Comparison of ENCODE assay signal across 1 cellular context in the genomic region with DNA sequence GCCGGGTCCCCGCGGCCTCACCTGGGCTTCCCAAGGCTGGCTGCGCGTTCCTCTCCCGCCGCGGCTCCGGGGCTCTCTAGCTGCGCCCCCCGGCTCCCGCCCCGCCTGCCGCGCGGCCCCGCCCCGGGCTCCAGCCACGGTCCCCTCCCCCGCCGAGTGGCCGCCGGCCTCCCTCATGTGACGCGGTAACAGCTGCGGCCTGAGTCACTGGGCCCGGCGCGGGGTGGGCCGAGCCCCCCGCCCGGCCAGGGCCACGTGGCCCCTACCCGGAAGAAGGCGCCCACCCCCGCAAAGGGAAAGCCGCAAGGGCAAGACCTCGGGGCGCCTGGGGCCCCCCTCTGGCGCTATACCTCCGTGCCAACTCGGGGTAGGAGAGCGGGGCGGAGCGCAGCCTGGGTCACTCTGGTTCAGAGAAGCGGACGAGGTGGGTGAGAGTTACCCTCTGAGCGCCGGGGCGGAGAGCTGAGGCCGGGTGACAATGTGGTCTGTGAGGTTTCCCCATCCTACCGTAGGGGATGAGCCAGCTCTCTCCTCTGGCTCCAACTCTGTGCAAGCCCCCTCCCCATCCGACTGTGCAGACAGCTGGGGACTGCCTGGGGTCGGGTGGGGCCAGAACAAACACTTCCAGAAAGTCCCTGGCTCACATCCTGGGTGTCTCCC.
TF ChIP-seq lines count a peak whose summit lies in the region.

A gene with protein sequence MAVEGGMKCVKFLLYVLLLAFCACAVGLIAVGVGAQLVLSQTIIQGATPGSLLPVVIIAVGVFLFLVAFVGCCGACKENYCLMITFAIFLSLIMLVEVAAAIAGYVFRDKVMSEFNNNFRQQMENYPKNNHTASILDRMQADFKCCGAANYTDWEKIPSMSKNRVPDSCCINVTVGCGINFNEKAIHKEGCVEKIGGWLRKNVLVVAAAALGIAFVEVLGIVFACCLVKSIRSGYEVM (minus strand): TSS at position 78 of the 660 bp plus-strand sequence. CDS start 668 bp downstream, outside the sequence.

TF ChIP-seq in HepG2, 621 proteins besides CTCF, POLR2A, EP300 and RAD21 (continued from another document and continues in another):
- TF ChIP-seq, protein P1, sequence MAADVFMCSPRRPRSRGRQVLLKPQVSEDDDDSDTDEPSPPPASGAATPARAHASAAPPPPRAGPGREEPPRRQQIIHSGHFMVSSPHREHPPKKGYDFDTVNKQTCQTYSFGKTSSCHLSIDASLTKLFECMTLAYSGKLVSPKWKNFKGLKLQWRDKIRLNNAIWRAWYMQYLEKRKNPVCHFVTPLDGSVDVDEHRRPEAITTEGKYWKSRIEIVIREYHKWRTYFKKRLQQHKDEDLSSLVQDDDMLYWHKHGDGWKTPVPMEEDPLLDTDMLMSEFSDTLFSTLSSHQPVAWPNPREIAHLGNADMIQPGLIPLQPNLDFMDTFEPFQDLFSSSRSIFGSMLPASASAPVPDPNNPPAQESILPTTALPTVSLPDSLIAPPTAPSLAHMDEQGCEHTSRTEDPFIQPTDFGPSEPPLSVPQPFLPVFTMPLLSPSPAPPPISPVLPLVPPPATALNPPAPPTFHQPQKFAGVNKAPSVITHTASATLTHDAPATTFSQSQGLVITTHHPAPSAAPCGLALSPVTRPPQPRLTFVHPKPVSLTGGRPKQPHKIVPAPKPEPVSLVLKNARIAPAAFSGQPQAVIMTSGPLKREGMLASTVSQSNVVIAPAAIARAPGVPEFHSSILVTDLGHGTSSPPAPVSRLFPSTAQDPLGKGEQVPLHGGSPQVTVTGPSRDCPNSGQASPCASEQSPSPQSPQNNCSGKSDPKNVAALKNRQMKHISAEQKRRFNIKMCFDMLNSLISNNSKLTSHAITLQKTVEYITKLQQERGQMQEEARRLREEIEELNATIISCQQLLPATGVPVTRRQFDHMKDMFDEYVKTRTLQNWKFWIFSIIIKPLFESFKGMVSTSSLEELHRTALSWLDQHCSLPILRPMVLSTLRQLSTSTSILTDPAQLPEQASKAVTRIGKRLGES (CRISPR knock-in tag; IDR thresholded peaks at IDR 0.05; ENCODE audit: borderline replicate concordance) = no peak
- TF ChIP-seq CCDC6 (CRISPR knock-in tag; IDR thresholded peaks at IDR 0.05) (peak; percentile 62; the same call in 1 of the 2 replicates), ZBTB8A (CRISPR knock-in tag; IDR thresholded peaks at IDR 0.05; ENCODE audit: borderline replicate concordance, low read depth) (no peak), TARDBP (CRISPR knock-in tag; IDR thresholded peaks at IDR 0.05) (no peak; the same call in 1 of the 2 replicates), ZNF558 (CRISPR knock-in tag; IDR thresholded peaks at IDR 0.05; ENCODE audit: borderline replicate concordance) (no peak), TEAD2 (CRISPR knock-in tag; IDR thresholded peaks at IDR 0.05) (no peak), DNMT1 (CRISPR knock-in tag; IDR thresholded peaks at IDR 0.05) (no peak; the same call in 1 of the 2 replicates), ARID2 (CRISPR knock-in tag; IDR thresholded peaks at IDR 0.05; ENCODE audit: borderline replicate concordance) (no peak), TCF7 (IDR thresholded peaks at IDR 0.05; ENCODE audit: low read depth) (no peak), ZNF563 (CRISPR knock-in tag; IDR thresholded peaks at IDR 0.05) (peak; percentile 73), ISX (CRISPR knock-in tag; conservative IDR thresholded peaks at IDR 0.05) (no peak), CAMTA2 (CRISPR knock-in tag; IDR thresholded peaks at IDR 0.05; ENCODE audit: borderline replicate concordance) (no peak), ATF1 (CRISPR knock-in tag; IDR thresholded peaks at IDR 0.05) (no peak), ZNF75D (CRISPR knock-in tag; IDR thresholded peaks at IDR 0.05; ENCODE audit: borderline replicate concordance) (no peak; the same call in 1 of the 2 replicates)
- TF ChIP-seq, protein P2, sequence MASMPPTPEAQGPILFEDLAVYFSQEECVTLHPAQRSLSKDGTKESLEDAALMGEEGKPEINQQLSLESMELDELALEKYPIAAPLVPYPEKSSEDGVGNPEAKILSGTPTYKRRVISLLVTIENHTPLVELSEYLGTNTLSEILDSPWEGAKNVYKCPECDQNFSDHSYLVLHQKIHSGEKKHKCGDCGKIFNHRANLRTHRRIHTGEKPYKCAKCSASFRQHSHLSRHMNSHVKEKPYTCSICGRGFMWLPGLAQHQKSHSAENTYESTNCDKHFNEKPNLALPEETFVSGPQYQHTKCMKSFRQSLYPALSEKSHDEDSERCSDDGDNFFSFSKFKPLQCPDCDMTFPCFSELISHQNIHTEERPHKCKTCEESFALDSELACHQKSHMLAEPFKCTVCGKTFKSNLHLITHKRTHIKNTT (CRISPR knock-in tag; IDR thresholded peaks at IDR 0.05) = no peak
- TF ChIP-seq, protein P3, sequence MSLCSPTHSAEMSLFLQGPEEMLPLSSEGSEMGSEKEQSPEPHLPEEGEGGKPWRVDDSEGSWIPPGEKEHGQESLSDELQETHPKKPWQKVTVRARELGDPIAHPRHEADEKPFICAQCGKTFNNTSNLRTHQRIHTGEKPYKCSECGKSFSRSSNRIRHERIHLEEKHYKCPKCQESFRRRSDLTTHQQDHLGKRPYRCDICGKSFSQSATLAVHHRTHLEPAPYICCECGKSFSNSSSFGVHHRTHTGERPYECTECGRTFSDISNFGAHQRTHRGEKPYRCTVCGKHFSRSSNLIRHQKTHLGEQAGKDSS (CRISPR knock-in tag; IDR thresholded peaks at IDR 0.05; ENCODE audit: borderline replicate concordance, low read depth) = no peak
- TF ChIP-seq, protein P4, sequence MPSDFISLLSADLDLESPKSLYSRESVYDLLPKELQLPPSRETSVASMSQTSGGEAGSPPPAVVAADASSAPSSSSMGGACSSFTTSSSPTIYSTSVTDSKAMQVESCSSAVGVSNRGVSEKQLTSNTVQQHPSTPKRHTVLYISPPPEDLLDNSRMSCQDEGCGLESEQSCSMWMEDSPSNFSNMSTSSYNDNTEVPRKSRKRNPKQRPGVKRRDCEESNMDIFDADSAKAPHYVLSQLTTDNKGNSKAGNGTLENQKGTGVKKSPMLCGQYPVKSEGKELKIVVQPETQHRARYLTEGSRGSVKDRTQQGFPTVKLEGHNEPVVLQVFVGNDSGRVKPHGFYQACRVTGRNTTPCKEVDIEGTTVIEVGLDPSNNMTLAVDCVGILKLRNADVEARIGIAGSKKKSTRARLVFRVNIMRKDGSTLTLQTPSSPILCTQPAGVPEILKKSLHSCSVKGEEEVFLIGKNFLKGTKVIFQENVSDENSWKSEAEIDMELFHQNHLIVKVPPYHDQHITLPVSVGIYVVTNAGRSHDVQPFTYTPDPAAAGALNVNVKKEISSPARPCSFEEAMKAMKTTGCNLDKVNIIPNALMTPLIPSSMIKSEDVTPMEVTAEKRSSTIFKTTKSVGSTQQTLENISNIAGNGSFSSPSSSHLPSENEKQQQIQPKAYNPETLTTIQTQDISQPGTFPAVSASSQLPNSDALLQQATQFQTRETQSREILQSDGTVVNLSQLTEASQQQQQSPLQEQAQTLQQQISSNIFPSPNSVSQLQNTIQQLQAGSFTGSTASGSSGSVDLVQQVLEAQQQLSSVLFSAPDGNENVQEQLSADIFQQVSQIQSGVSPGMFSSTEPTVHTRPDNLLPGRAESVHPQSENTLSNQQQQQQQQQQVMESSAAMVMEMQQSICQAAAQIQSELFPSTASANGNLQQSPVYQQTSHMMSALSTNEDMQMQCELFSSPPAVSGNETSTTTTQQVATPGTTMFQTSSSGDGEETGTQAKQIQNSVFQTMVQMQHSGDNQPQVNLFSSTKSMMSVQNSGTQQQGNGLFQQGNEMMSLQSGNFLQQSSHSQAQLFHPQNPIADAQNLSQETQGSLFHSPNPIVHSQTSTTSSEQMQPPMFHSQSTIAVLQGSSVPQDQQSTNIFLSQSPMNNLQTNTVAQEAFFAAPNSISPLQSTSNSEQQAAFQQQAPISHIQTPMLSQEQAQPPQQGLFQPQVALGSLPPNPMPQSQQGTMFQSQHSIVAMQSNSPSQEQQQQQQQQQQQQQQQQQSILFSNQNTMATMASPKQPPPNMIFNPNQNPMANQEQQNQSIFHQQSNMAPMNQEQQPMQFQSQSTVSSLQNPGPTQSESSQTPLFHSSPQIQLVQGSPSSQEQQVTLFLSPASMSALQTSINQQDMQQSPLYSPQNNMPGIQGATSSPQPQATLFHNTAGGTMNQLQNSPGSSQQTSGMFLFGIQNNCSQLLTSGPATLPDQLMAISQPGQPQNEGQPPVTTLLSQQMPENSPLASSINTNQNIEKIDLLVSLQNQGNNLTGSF (CRISPR knock-in tag; IDR thresholded peaks at IDR 0.05) = no peak
- TF ChIP-seq, protein P5, sequence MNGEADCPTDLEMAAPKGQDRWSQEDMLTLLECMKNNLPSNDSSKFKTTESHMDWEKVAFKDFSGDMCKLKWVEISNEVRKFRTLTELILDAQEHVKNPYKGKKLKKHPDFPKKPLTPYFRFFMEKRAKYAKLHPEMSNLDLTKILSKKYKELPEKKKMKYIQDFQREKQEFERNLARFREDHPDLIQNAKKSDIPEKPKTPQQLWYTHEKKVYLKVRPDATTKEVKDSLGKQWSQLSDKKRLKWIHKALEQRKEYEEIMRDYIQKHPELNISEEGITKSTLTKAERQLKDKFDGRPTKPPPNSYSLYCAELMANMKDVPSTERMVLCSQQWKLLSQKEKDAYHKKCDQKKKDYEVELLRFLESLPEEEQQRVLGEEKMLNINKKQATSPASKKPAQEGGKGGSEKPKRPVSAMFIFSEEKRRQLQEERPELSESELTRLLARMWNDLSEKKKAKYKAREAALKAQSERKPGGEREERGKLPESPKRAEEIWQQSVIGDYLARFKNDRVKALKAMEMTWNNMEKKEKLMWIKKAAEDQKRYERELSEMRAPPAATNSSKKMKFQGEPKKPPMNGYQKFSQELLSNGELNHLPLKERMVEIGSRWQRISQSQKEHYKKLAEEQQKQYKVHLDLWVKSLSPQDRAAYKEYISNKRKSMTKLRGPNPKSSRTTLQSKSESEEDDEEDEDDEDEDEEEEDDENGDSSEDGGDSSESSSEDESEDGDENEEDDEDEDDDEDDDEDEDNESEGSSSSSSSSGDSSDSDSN (CRISPR knock-in tag; IDR thresholded peaks at IDR 0.05) = peak; percentile 46
- TF ChIP-seq, protein P6, sequence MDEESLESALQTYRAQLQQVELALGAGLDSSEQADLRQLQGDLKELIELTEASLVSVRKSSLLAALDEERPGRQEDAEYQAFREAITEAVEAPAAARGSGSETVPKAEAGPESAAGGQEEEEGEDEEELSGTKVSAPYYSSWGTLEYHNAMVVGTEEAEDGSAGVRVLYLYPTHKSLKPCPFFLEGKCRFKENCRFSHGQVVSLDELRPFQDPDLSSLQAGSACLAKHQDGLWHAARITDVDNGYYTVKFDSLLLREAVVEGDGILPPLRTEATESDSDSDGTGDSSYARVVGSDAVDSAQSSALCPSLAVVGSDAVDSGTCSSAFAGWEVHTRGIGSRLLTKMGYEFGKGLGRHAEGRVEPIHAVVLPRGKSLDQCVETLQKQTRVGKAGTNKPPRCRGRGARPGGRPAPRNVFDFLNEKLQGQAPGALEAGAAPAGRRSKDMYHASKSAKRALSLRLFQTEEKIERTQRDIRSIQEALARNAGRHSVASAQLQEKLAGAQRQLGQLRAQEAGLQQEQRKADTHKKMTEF (CRISPR knock-in tag; IDR thresholded peaks at IDR 0.05) = peak; percentile 65; the same call in 1 of the 2 replicates
- TF ChIP-seq, protein P7, sequence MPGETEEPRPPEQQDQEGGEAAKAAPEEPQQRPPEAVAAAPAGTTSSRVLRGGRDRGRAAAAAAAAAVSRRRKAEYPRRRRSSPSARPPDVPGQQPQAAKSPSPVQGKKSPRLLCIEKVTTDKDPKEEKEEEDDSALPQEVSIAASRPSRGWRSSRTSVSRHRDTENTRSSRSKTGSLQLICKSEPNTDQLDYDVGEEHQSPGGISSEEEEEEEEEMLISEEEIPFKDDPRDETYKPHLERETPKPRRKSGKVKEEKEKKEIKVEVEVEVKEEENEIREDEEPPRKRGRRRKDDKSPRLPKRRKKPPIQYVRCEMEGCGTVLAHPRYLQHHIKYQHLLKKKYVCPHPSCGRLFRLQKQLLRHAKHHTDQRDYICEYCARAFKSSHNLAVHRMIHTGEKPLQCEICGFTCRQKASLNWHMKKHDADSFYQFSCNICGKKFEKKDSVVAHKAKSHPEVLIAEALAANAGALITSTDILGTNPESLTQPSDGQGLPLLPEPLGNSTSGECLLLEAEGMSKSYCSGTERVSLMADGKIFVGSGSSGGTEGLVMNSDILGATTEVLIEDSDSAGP (CRISPR knock-in tag; IDR thresholded peaks at IDR 0.05; ENCODE audit: borderline replicate concordance) = peak; percentile 76
- TF ChIP-seq, protein P8, sequence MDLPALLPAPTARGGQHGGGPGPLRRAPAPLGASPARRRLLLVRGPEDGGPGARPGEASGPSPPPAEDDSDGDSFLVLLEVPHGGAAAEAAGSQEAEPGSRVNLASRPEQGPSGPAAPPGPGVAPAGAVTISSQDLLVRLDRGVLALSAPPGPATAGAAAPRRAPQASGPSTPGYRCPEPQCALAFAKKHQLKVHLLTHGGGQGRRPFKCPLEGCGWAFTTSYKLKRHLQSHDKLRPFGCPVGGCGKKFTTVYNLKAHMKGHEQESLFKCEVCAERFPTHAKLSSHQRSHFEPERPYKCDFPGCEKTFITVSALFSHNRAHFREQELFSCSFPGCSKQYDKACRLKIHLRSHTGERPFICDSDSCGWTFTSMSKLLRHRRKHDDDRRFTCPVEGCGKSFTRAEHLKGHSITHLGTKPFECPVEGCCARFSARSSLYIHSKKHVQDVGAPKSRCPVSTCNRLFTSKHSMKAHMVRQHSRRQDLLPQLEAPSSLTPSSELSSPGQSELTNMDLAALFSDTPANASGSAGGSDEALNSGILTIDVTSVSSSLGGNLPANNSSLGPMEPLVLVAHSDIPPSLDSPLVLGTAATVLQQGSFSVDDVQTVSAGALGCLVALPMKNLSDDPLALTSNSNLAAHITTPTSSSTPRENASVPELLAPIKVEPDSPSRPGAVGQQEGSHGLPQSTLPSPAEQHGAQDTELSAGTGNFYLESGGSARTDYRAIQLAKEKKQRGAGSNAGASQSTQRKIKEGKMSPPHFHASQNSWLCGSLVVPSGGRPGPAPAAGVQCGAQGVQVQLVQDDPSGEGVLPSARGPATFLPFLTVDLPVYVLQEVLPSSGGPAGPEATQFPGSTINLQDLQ (CRISPR knock-in tag; IDR thresholded peaks at IDR 0.05) = no peak
- TF ChIP-seq, protein P9, sequence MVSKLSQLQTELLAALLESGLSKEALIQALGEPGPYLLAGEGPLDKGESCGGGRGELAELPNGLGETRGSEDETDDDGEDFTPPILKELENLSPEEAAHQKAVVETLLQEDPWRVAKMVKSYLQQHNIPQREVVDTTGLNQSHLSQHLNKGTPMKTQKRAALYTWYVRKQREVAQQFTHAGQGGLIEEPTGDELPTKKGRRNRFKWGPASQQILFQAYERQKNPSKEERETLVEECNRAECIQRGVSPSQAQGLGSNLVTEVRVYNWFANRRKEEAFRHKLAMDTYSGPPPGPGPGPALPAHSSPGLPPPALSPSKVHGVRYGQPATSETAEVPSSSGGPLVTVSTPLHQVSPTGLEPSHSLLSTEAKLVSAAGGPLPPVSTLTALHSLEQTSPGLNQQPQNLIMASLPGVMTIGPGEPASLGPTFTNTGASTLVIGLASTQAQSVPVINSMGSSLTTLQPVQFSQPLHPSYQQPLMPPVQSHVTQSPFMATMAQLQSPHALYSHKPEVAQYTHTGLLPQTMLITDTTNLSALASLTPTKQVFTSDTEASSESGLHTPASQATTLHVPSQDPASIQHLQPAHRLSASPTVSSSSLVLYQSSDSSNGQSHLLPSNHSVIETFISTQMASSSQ (IDR thresholded peaks at IDR 0.05; ENCODE audit: low read depth) = no peak
- TF ChIP-seq, protein P9 (CRISPR knock-in tag; IDR thresholded peaks at IDR 0.05; ENCODE audit: borderline replicate concordance) = peak; percentile 11; the same call in 1 of the 2 replicates
